In genomic region chr11:61917043-61917356, GRCh38 we compare ENCODE assay signal across 8 cellular contexts. TPM values are rescaled to one million over a fixed set of nuclear protein-coding genes. Genes with fewer than 3 reads are reported as not detected.
DNase-seq lines count a peak whose midpoint lies in the region; ATAC-seq, FAIRE-seq and TF ChIP-seq lines count a peak whose summit lies in the region.
"Had no signal": no experiment of that assay in that cellular context is flagged by ENCODE, and none has a peak within 500 bp of the region (broad histone marks: within the 10 kb centered on the region; RNA-seq: fewer than 3 reads in every experiment).

No MANE protein-coding gene starts in this region.

- no peaks in the 10 kb centered on the region for H3K9me3 ChIP-seq in keratinocyte (ENCODE audit: control insufficient read depth, low read depth, low read length)

- no peaks in the 10 kb centered on the region for H3K4me1 ChIP-seq in keratinocyte (ENCODE audit: control insufficient read depth, extremely low read depth, insufficient read depth, low read length)

- no peaks in the 10 kb centered on the region for H3K79me2 ChIP-seq in keratinocyte (ENCODE audit: control insufficient read depth, insufficient read depth, low read length)

- peaks cover 66% of the 10 kb centered on the region for H3K27me3 Mint-ChIP-seq in activated naive CD8-positive, alpha-beta T cell treated with anti-CD3 and anti-CD28 coated beads for 36 hours
- H3K27me3 Mint-ChIP-seq in stimulated activated naive B cell treated with anti-CD40 and anti-IgM and Interleukin-4, amounts not matched to agents 10 μg/mL and 1 μg/mL and 100 μg/mL, for 72 hours, result peaks cover 65 to 66% of the 10 kb centered on the region in 2 donors

- no peak overlapping the region for H3K27ac ChIP-seq in HL-60 (replicated peaks)
- H3K27ac ChIP-seq in keratinocyte (ENCODE audit: control insufficient read depth, insufficient read depth, low read length), result no peak overlapping the region

- no peak for FAIRE-seq in keratinocyte (lab: Jason Lieb, UNC)

- peak overlapping the region; percentile 15 for H3K9ac ChIP-seq in keratinocyte (ENCODE audit: control insufficient read depth, extremely low read depth, insufficient read depth, low read length)

- H3K36me3 Mint-ChIP-seq in activated naive CD8-positive, alpha-beta T cell treated with anti-CD3 and anti-CD28 coated beads for 36 hours, result no peaks in the 10 kb centered on the region
- peaks cover 0 to 6% of the 10 kb centered on the region in 2 donors for H3K36me3 Mint-ChIP-seq in stimulated activated naive B cell treated with anti-CD40 and anti-IgM and Interleukin-4, amounts not matched to agents 10 μg/mL and 1 μg/mL and 100 μg/mL, for 72 hours

- dilution Hi-C loops in keratinocyte (cut with MboI; ENCODE audit: extremely low pct_ligation_motif_present, low sequenced_read_pairs), result loop anchor here (25.0 kb wide), 1 partner anchor 170 kb away; no protein-coding TSS in a partner anchor

- H3K36me3 ChIP-seq in keratinocyte (ENCODE audit: control insufficient read depth in 2 of 2, extremely low read depth in 1 of 2, insufficient read depth in 2 of 2, low read length in 2 of 2), result no peaks in the 10 kb centered on the region

- no peak overlapping the region for H2AFZ ChIP-seq in keratinocyte (ENCODE audit: control insufficient read depth, low read length)

- H3K4me3 ChIP-seq in HL-60 (replicated peaks; ENCODE audit: insufficient read depth, low read length), result peak overlapping the region; percentile 38
- H3K4me3 ChIP-seq in keratinocyte (ENCODE audit: control insufficient read depth in 2 of 3, extremely low read depth in 1 of 3, insufficient read depth in 2 of 3, low read depth in 1 of 3, low read length in 3 of 3), result peak overlapping the region; percentile 27 to 52 (median 38)

- H3K9me3 Mint-ChIP-seq in activated naive CD8-positive, alpha-beta T cell treated with anti-CD3 and anti-CD28 coated beads for 36 hours, result no peaks in the 10 kb centered on the region
- H3K9me3 Mint-ChIP-seq in stimulated activated naive B cell treated with anti-CD40 and anti-IgM and Interleukin-4, amounts not matched to agents 10 μg/mL and 1 μg/mL and 100 μg/mL, for 72 hours, result no peaks in the 10 kb centered on the region

- peak overlapping the region; percentile 40 for H3K4me3 Mint-ChIP-seq in activated naive CD8-positive, alpha-beta T cell treated with anti-CD3 and anti-CD28 coated beads for 36 hours
- H3K4me3 Mint-ChIP-seq in stimulated activated naive B cell treated with anti-CD40 and anti-IgM and Interleukin-4, amounts not matched to agents 10 μg/mL and 1 μg/mL and 100 μg/mL, for 72 hours, result peak overlapping the region; percentile 6 to 27

- no peaks in the 10 kb centered on the region for H3K9me1 ChIP-seq in keratinocyte (ENCODE audit: control insufficient read depth, extremely low read depth, insufficient read depth, low read length)

- no peaks in the 10 kb centered on the region for H4K20me1 ChIP-seq in keratinocyte (ENCODE audit: control insufficient read depth, extremely low read depth, insufficient read depth, low read length)

- peak overlapping the region; percentile 87 for H3K4me2 ChIP-seq in keratinocyte (ENCODE audit: control insufficient read depth, extremely low read depth, insufficient read depth, low read depth, low read length)

- TF ChIP-seq CTCF in HL-60 (IDR thresholded peaks at IDR 0.05; ENCODE audit: insufficient read depth, low read length), result no peak
- no peak for TF ChIP-seq CTCF in keratinocyte (optimal IDR thresholded peaks at IDR 0.05 in 1 of 3, IDR thresholded peaks at IDR 0.05 in 1 of 3, conservative IDR thresholded peaks at IDR 0.05 in 1 of 3; ENCODE audit: extremely low read depth in 1 of 3, insufficient read depth in 2 of 3, low read length in 3 of 3)

- H3K27ac Mint-ChIP-seq in activated naive CD8-positive, alpha-beta T cell treated with anti-CD3 and anti-CD28 coated beads for 36 hours, result no peak overlapping the region
- no peak overlapping the region for H3K27ac Mint-ChIP-seq in stimulated activated naive B cell treated with anti-CD40 and anti-IgM and Interleukin-4, amounts not matched to agents 10 μg/mL and 1 μg/mL and 100 μg/mL, for 72 hours

- ATAC-seq in stimulated activated naive B cell treated with anti-CD40 and anti-IgM and Interleukin-4, amounts not matched to agents 10 μg/mL and 1 μg/mL and 100 μg/mL, for 72 hours (replicated peaks), result peak; percentile 19 to 42
- ATAC-seq in GM19328 (IDR thresholded peaks at IDR 0.05; ENCODE audit: unreplicated experiment), result no peak

- peaks cover 26% of the 10 kb centered on the region for H3K27me3 ChIP-seq in HL-60 (ENCODE audit: insufficient read depth, poor library complexity, severe bottlenecking)
- H3K27me3 ChIP-seq in keratinocyte (ENCODE audit: control insufficient read depth, extremely low read depth, insufficient read depth, low read length), result peaks cover 48% of the 10 kb centered on the region

- peaks cover 2% of the 10 kb centered on the region for H3K4me1 Mint-ChIP-seq in activated naive CD8-positive, alpha-beta T cell treated with anti-CD3 and anti-CD28 coated beads for 36 hours
- H3K4me1 Mint-ChIP-seq in stimulated activated naive B cell treated with anti-CD40 and anti-IgM and Interleukin-4, amounts not matched to agents 10 μg/mL and 1 μg/mL and 100 μg/mL, for 72 hours, result peaks cover 10 to 23% of the 10 kb centered on the region in 2 donors

- DNase-seq in HL-60 (ENCODE audit: low read depth in 1 of 2, low spot score in 1 of 2) (no peak), keratinocyte (ENCODE audit: low read depth, low spot score) (no peak), NCI-H345 (lab: John Stamatoyannopoulos, UW) (no peak), anterior cingulate cortex (lab: John Stamatoyannopoulos, UW) (no peak)
- DNase-seq in activated naive CD8-positive, alpha-beta T cell treated with anti-CD3 and anti-CD28 coated beads for 36 hours, result no peak
- no peak for DNase-seq in stimulated activated naive B cell treated with anti-CD40 and anti-IgM and Interleukin-4, amounts not matched to agents 10 μg/mL and 1 μg/mL and 100 μg/mL, for 72 hours
- DNase-seq: NCI-H1105 treated with DMSO at 0.1 percent for 48 hours had no signal

RNA-seq across cellular contexts. Expression of gene RAB3IL1, which starts 0.4 kb away (rescaled TPM):
- total RNA-seq in activated naive CD8-positive, alpha-beta T cell treated with anti-CD3 and anti-CD28 coated beads for 36 hours, result not detected
- 0.31 to 0.66 TPM (median 0.32 TPM) in 3 replicates for polyA plus RNA-seq in keratinocyte
- polyA plus RNA-seq in keratinocyte (2011; ENCODE audit: low read depth), result 0.81 TPM
- 0.35 and 1.0 TPM in 2 replicates for polyA plus RNA-seq in keratinocyte (2011; cell fraction: cytosol; rRNA removed)
- polyA plus RNA-seq in keratinocyte (2011; cell fraction: nucleus; rRNA removed), result 0.50 and 0.92 TPM in 2 replicates
- 0.52 and 0.79 TPM in 2 replicates for polyA plus RNA-seq in keratinocyte (2012; ENCODE audit: low replicate concordance)
- polyA minus RNA-seq in keratinocyte, result 0.10 to 0.30 TPM (median 0.13 TPM) in 3 replicates
- polyA minus RNA-seq in keratinocyte (2011; cell fraction: cytosol; rRNA and poly(A)+ RNA removed), result 1.2 TPM
- polyA minus RNA-seq in keratinocyte (2011; cell fraction: nucleus; rRNA and poly(A)+ RNA removed), result 0.21 and 0.70 TPM in 2 replicates

RNA-seq across cellular contexts. Expression of gene FADS3, which starts 25.7 kb away (rescaled TPM):
- total RNA-seq in activated naive CD8-positive, alpha-beta T cell treated with anti-CD3 and anti-CD28 coated beads for 36 hours, result 1 to 10 TPM; 5.7 to 6.4 TPM
- polyA plus RNA-seq in keratinocyte, result 33.9 to 112 TPM (median 38.7 TPM) in 3 replicates
- polyA plus RNA-seq in keratinocyte (2011; ENCODE audit: low read depth), result 25.1 TPM
- 47.8 and 62.3 TPM in 2 replicates for polyA plus RNA-seq in keratinocyte (2011; cell fraction: cytosol; rRNA removed)
- 365 and 506 TPM in 2 replicates for polyA plus RNA-seq in keratinocyte (2011; cell fraction: nucleus; rRNA removed)
- polyA plus RNA-seq in keratinocyte (2012; ENCODE audit: low replicate concordance), result 35.3 and 36.7 TPM in 2 replicates
- 40.9 to 95.0 TPM (median 77.6 TPM) in 3 replicates for polyA minus RNA-seq in keratinocyte
- 118 TPM for polyA minus RNA-seq in keratinocyte (2011; cell fraction: cytosol; rRNA and poly(A)+ RNA removed)
- 93.7 and 109 TPM in 2 replicates for polyA minus RNA-seq in keratinocyte (2011; cell fraction: nucleus; rRNA and poly(A)+ RNA removed)

RNA-seq across cellular contexts. Expression of gene BEST1, which starts 33.2 kb away (rescaled TPM):
- 1 to 10 TPM in 1 of 2 experiments, under 1 TPM in 1; 0.58 to 1.0 TPM for total RNA-seq in activated naive CD8-positive, alpha-beta T cell treated with anti-CD3 and anti-CD28 coated beads for 36 hours
- polyA plus RNA-seq in keratinocyte, result 0.02 to 0.28 TPM (median 0.13 TPM) in 3 replicates
- polyA plus RNA-seq in keratinocyte (2011; ENCODE audit: low read depth), result not detected
- 0.06 and 0.07 TPM in 2 replicates for polyA plus RNA-seq in keratinocyte (2011; cell fraction: cytosol; rRNA removed)
- 0.19 and 0.23 TPM in 2 replicates for polyA plus RNA-seq in keratinocyte (2011; cell fraction: nucleus; rRNA removed)
- 0.87 and 2.4 TPM in 2 replicates for polyA plus RNA-seq in keratinocyte (2012; ENCODE audit: low replicate concordance)
- 0.10 TPM in 1 of 3 replicates, not detected in the others for polyA minus RNA-seq in keratinocyte
- polyA minus RNA-seq in keratinocyte (2011; cell fraction: cytosol; rRNA and poly(A)+ RNA removed), result not detected
- polyA minus RNA-seq in keratinocyte (2011; cell fraction: nucleus; rRNA and poly(A)+ RNA removed), result 0.23 TPM in 1 of 2 replicates, not detected in the other

RNA-seq across cellular contexts. Expression of gene FTH1, which starts 50.4 kb away (rescaled TPM):
- 100 to 1,000 TPM; 821 to 824 TPM for total RNA-seq in activated naive CD8-positive, alpha-beta T cell treated with anti-CD3 and anti-CD28 coated beads for 36 hours
- polyA plus RNA-seq in keratinocyte, result 1,058 to 1,956 TPM (median 1,726 TPM) in 3 replicates
- polyA plus RNA-seq in keratinocyte (2011; ENCODE audit: low read depth), result 5,183 TPM
- 5,489 and 7,583 TPM in 2 replicates for polyA plus RNA-seq in keratinocyte (2011; cell fraction: cytosol; rRNA removed)
- 797 and 1,049 TPM in 2 replicates for polyA plus RNA-seq in keratinocyte (2011; cell fraction: nucleus; rRNA removed)
- polyA plus RNA-seq in keratinocyte (2012; ENCODE audit: low replicate concordance), result 2,908 and 8,623 TPM in 2 replicates
- polyA minus RNA-seq in keratinocyte, result 1,021 to 1,963 TPM (median 1,204 TPM) in 3 replicates
- polyA minus RNA-seq in keratinocyte (2011; cell fraction: cytosol; rRNA and poly(A)+ RNA removed), result 2,586 TPM
- polyA minus RNA-seq in keratinocyte (2011; cell fraction: nucleus; rRNA and poly(A)+ RNA removed), result 293 and 451 TPM in 2 replicates
